1 cellular context compared by ENCODE assay signal in the genomic region with DNA sequence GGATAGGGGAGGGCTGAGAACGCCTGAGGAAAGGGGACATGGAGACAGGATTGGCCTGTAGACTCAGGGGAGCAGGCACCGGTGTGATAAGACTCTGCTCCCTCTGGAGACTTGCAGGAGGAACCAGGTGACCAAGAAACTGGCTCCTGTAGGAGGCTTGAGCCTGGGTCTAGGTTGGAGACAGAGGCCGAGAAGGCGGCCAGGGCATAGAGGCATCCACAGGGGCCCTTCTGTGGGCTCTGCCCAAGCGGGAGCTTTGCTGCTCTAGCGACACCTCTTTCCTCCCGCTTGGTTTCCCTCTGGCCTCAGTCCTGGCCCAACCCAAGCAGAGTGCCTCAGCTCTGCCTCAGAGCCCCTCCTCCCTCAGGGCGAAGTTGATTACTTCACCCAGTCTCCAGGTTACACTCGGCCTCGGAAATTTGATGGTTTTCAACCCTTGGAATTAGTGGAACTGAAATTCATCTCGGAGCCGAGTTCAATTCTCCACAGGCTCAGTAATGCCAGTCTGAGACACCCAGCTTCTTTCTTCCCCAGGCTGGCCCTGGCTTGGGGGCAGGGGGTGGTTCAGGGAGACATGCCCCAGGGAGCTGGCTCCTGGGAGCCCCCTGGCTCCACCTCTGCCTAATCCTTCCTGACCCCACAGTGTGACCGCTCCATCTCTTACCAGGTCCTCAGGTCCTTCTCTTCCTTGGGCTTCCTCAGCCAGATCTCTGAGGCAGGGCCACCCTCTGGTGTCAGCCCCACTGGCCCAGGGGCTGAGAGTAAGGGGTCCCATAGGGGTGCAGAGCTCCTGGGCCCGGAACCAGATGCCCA.
TF ChIP-seq lines count a peak whose summit lies in the region.

No MANE protein-coding gene starts in this region.

TF ChIP-seq in WTC11, 78 proteins besides CTCF, POLR2A, EP300 and RAD21 (continued from another document):
- TF ChIP-seq, protein P1, sequence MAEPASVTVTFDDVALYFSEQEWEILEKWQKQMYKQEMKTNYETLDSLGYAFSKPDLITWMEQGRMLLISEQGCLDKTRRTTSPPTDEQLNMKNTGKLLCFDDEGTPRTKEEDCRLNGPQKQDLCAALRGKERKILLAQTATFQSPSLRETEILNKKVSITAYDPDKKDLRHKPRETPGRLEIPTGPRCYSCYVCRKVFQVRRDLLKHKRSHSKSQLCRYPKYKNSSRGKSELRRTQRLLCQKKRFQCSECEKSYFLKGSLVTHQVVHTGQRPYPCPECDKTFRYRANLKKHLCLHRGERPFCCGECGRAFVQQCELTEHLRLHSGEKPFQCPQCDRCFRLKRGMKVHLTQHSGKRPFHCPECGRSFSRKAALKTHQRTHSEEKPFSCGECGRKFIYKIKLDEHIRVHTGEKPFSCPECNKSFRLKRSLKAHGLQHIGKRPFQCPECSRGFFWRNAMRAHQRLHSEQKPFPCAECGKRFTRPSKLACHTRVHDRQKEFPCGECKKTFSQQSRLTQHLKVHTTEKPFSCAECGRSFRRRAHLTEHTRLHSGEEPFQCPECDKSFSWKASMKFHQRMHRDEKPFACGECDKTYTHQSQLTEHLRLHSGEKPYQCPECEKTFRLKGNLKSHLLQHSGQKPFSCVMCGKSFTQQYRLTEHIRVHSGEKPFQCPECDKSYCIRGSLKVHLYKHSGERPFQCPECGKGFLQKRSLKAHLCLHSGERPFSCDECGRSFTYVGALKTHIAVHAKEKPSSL (CRISPR knock-in tag; conservative IDR thresholded peaks at IDR 0.05): no peak
- TF ChIP-seq, protein P2, sequence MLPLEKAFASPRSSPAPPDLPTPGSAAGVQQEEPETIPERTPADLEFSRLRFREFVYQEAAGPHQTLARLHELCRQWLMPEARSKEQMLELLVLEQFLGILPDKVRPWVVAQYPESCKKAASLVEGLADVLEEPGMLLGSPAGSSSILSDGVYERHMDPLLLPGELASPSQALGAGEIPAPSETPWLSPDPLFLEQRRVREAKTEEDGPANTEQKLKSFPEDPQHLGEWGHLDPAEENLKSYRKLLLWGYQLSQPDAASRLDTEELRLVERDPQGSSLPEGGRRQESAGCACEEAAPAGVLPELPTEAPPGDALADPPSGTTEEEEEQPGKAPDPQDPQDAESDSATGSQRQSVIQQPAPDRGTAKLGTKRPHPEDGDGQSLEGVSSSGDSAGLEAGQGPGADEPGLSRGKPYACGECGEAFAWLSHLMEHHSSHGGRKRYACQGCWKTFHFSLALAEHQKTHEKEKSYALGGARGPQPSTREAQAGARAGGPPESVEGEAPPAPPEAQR (CRISPR knock-in tag; IDR thresholded peaks at IDR 0.05): no peak
- TF ChIP-seq, protein P3, sequence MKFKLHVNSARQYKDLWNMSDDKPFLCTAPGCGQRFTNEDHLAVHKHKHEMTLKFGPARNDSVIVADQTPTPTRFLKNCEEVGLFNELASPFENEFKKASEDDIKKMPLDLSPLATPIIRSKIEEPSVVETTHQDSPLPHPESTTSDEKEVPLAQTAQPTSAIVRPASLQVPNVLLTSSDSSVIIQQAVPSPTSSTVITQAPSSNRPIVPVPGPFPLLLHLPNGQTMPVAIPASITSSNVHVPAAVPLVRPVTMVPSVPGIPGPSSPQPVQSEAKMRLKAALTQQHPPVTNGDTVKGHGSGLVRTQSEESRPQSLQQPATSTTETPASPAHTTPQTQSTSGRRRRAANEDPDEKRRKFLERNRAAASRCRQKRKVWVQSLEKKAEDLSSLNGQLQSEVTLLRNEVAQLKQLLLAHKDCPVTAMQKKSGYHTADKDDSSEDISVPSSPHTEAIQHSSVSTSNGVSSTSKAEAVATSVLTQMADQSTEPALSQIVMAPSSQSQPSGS (CRISPR knock-in tag; IDR thresholded peaks at IDR 0.05; ENCODE audit: borderline replicate concordance, low read depth): no peak
- TF ChIP-seq CREM (CRISPR knock-in tag; IDR thresholded peaks at IDR 0.05) (no peak), MYBL2 (CRISPR knock-in tag; IDR thresholded peaks at IDR 0.05) (no peak), OVOL2 (CRISPR knock-in tag; IDR thresholded peaks at IDR 0.05; ENCODE audit: borderline replicate concordance) (no peak)
